1 cellular context compared by ENCODE assay signal in genomic region chr1:203644661-203645510, GRCh38.
TF ChIP-seq lines count a peak whose summit lies in the region.

No MANE protein-coding gene starts in this region.

TF ChIP-seq in GM23338, 12 proteins besides CTCF, POLR2A, EP300 and RAD21:
- no peak for TF ChIP-seq ZNF462 (CRISPR knock-in tag; IDR thresholded peaks at IDR 0.05)
- no peak for TF ChIP-seq EZH2 (IDR thresholded peaks at IDR 0.05; ENCODE audit: low read depth, unreplicated experiment)
- TF ChIP-seq CREB1 (CRISPR knock-in tag; IDR thresholded peaks at IDR 0.05; ENCODE audit: low read depth) = no peak
- no peak for TF ChIP-seq STAT1 (IDR thresholded peaks at IDR 0.05; ENCODE audit: unreplicated experiment)
- TF ChIP-seq ZNF331 (CRISPR knock-in tag; IDR thresholded peaks at IDR 0.05; ENCODE audit: low read depth) = no peak
